8 cellular contexts compared by ENCODE assay signal in genomic region chr6:132365319-132365907, GRCh38. TPM values are rescaled to one million over a fixed set of nuclear protein-coding genes. Genes with fewer than 3 reads are reported as not detected.
A peak's percentile ranks its signal among the peaks of the same experiment; 100 is the strongest.
DNase-seq lines count a peak whose midpoint lies in the region; ATAC-seq and TF ChIP-seq lines count a peak whose summit lies in the region.

No MANE protein-coding gene starts in this region.

- no TSS peak for BruUV-seq in Caco-2 (replicated peaks; lab: Mats Ljungman, UMichigan)

- H3K9me3 Mint-ChIP-seq in endodermal cell (no peaks in the 10 kb centered on the region), Caco-2 (ENCODE audit: unreplicated experiment) (no peaks in the 10 kb centered on the region)

- no peak overlapping the region for H3K4me3 Mint-ChIP-seq in endodermal cell
- no peak overlapping the region for H3K4me3 Mint-ChIP-seq in Caco-2 (ENCODE audit: unreplicated experiment)

- CTCF ChIA-PET in Caco-2 (lab: Charles Lee) = no interaction called here

- no peaks in the 10 kb centered on the region for H3K27me3 ChIP-seq in endodermal cell (ENCODE audit: control insufficient read depth, insufficient read depth, low read length, poor library complexity, severe bottlenecking)
- H3K27me3 ChIP-seq in Caco-2 (replicated peaks; ENCODE audit: control insufficient read depth, insufficient read depth, low read length) = no peaks in the 10 kb centered on the region
- H3K27me3 ChIP-seq in gastroesophageal sphincter = no peaks in the 10 kb centered on the region

- H3K4me1 Mint-ChIP-seq in endodermal cell = peaks cover 5% of the 10 kb centered on the region
- no peaks in the 10 kb centered on the region for H3K4me1 Mint-ChIP-seq in Caco-2 (ENCODE audit: low read depth, unreplicated experiment)

- intact Hi-C loops in Caco-2 (cut with micrococcal nuclease; ENCODE audit: unreplicated experiment) = no loop called here

- no peaks in the 10 kb centered on the region for H3K36me3 ChIP-seq in endodermal cell (ENCODE audit: control insufficient read depth, insufficient read depth, low read length)
- no peaks in the 10 kb centered on the region for H3K36me3 ChIP-seq in Caco-2 (ENCODE audit: control insufficient read depth, insufficient read depth, low read length)
- H3K36me3 ChIP-seq in gastroesophageal sphincter = no peaks in the 10 kb centered on the region

- H3K9me3 ChIP-seq in endodermal cell (ENCODE audit: control insufficient read depth, low read length) (no peaks in the 10 kb centered on the region), Caco-2 (no peaks in the 10 kb centered on the region), gastroesophageal sphincter (no peaks in the 10 kb centered on the region)

- ATAC-seq in GM19455 (IDR thresholded peaks at IDR 0.05; ENCODE audit: unreplicated experiment) (peak; percentile 98), HG03196 (IDR thresholded peaks at IDR 0.05; ENCODE audit: unreplicated experiment) (peak; percentile 99), gastroesophageal sphincter (no peak)

- no peak overlapping the region for H3K27ac ChIP-seq in endodermal cell (ENCODE audit: low read depth, low read length)
- H3K27ac ChIP-seq in gastroesophageal sphincter = no peak overlapping the region

- H3K27me3 Mint-ChIP-seq in endodermal cell (ENCODE audit: insufficient read depth) (no peaks in the 10 kb centered on the region), Caco-2 (ENCODE audit: insufficient read depth, unreplicated experiment) (peaks cover 4% of the 10 kb centered on the region)

- TF ChIP-seq POLR2A in gastroesophageal sphincter (IDR thresholded peaks at IDR 0.05) = no peak

- 67 to 70% methylated on average over 1 to 3 of the region's 3 CpGs for WGBS in endodermal cell (ENCODE audit: insufficient coverage in 1 of 2, insufficient read length in 1 of 2), 2 experiments
- WGBS in gastroesophageal sphincter (ENCODE audit: low coverage in 1 of 2), 2 donors = 23 to 27% methylated on average over 2 to 3 of the region's 3 CpGs

- no peak overlapping the region for H3K9ac ChIP-seq in endodermal cell (ENCODE audit: extremely low read depth, low read length, poor library complexity, severe bottlenecking)

- H3K36me3 Mint-ChIP-seq in endodermal cell (ENCODE audit: low read depth) = no peaks in the 10 kb centered on the region
- no peaks in the 10 kb centered on the region for H3K36me3 Mint-ChIP-seq in Caco-2 (ENCODE audit: insufficient read depth, unreplicated experiment)

- TF ChIP-seq CTCF in endodermal cell (conservative IDR thresholded peaks at IDR 0.05) (no peak), Caco-2 (IDR thresholded peaks at IDR 0.05; ENCODE audit: insufficient read depth in 1 of 2, low read depth in 1 of 2, low read length in 1 of 2, severe bottlenecking in 1 of 2, unreplicated experiment in 1 of 2) (no peak), gastroesophageal sphincter (IDR thresholded peaks at IDR 0.05) (no peak)

- no peak for TF ChIP-seq EP300 in gastroesophageal sphincter (IDR thresholded peaks at IDR 0.05)

- POLR2A ChIA-PET in Caco-2 (lab: Charles Lee) = no interaction called here

- peak; percentile 29 for DNase-seq in EH (ENCODE audit: low read depth)
- peak; percentile 51 for DNase-seq in endodermal cell
- no peak for DNase-seq in effector CD4-positive, alpha-beta T cell
- DNase-seq in Caco-2 = no peak
- no peak for DNase-seq in COR-L47 (lab: John Stamatoyannopoulos, UW)

- H3K4me1 ChIP-seq in endodermal cell (ENCODE audit: control insufficient read depth, insufficient read depth, low read length) = no peaks in the 10 kb centered on the region
- no peaks in the 10 kb centered on the region for H3K4me1 ChIP-seq in Caco-2
- H3K4me1 ChIP-seq in gastroesophageal sphincter = no peaks in the 10 kb centered on the region

- H3K27ac Mint-ChIP-seq in endodermal cell (no peak overlapping the region), Caco-2 (ENCODE audit: unreplicated experiment) (no peak overlapping the region)

- H3K4me3 ChIP-seq in endodermal cell (ENCODE audit: low read length) = no peak overlapping the region
- no peak overlapping the region for H3K4me3 ChIP-seq in Caco-2 (ENCODE audit: low read depth, low read length)
- no peak overlapping the region for H3K4me3 ChIP-seq in gastroesophageal sphincter

RNA-seq across cellular contexts. Expression of gene MOXD1, which starts 35.9 kb away (rescaled TPM):
- total RNA-seq in endodermal cell (1 to 10 TPM; 1.3 to 3.2 TPM), Caco-2 (2022) (0.09 TPM in 1 of 2 replicates, not detected in the other), gastroesophageal sphincter (10 to 100 TPM; 20.3 to 37.3 (median 33.2) TPM)
- polyA plus RNA-seq in endodermal cell (2013, experiment 1 of 2) = 10.3 TPM
- 7.9 TPM for polyA plus RNA-seq in endodermal cell (2013, experiment 2 of 2)

Comparison
In these comparisons a context has a peak if more than half of its experiments do, and no peak if none do; other contexts are left out.
1. DNase-seq: peak in EH (single experiment) and endodermal cell (single experiment); none in effector CD4-positive, alpha-beta T cell (single experiment), Caco-2 (0 of 2) and COR-L47 (single experiment).
2. RNA of gene MOXD1, which starts 35.9 kb away (total RNA-seq): 20.3 to 37.3 TPM in gastroesophageal sphincter; 1.3 to 3.2 TPM in endodermal cell and 0.09 TPM in Caco-2; every median in the first group is over 4 times any median in the second.